In the genomic region with DNA sequence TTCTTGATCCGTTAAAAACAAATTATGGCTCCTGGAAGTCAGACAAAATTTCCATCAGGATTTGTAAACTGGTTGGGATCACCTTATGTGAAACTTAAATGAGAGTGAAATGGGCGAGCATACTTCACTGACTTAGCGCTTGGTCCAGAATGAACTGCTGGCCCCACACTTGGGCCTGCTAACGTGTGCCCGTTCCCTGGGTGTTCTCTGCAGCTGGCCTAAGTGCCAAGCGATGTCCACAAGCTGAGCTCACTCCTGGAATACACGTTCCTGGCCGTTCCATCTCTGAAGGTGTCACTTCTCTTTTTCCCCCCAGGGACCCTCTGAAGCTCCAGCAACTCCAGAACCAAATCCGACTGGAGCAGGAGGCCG, we compare ENCODE assay signal across 11 cellular contexts.
A peak's percentile ranks its signal among the peaks of the same experiment; 100 is the strongest.
DNase-seq lines count a peak whose midpoint lies in the region; ATAC-seq, FAIRE-seq and TF ChIP-seq lines count a peak whose summit lies in the region.
"Had no signal": no experiment of that assay in that cellular context is flagged by ENCODE, and none has a peak within 500 bp of the region (broad histone marks: within the 10 kb centered on the region; RNA-seq: fewer than 3 reads in every experiment).

No MANE protein-coding gene starts in this region.

- intact Hi-C loops in CD14-positive monocyte (cut with micrococcal nuclease), result loop anchor here in 1 of 2 donors (5.0 kb wide), 1 partner anchor 45 kb away; no protein-coding TSS in a partner anchor

- H3K4me1 Mint-ChIP-seq in CD14-positive monocyte, result peaks cover 56% of the 10 kb centered on the region
- H3K4me1 Mint-ChIP-seq in T-cell, result peaks cover 6 to 18% (median 7%) of the 10 kb centered on the region in 3 donors
- H3K4me1 Mint-ChIP-seq in osteocyte (ENCODE audit: unreplicated experiment), result peaks cover 62% of the 10 kb centered on the region

- H3K36me3 Mint-ChIP-seq in CD14-positive monocyte (peaks cover 5 to 13% of the 10 kb centered on the region in 2 donors), T-cell (no peaks in the 10 kb centered on the region), osteocyte (ENCODE audit: unreplicated experiment) (peaks cover 54% of the 10 kb centered on the region)

- H3K9me3 Mint-ChIP-seq in CD14-positive monocyte, result peaks cover 0 to 4% (median 0%) of the 10 kb centered on the region in 7 donors
- no peaks in the 10 kb centered on the region for H3K9me3 Mint-ChIP-seq in T-cell
- no peaks in the 10 kb centered on the region for H3K9me3 Mint-ChIP-seq in osteocyte (ENCODE audit: unreplicated experiment)

- no peak for TF ChIP-seq CTCF in CD14-positive monocyte (IDR thresholded peaks at IDR 0.05)
- TF ChIP-seq CTCF in fibroblast of the aortic adventitia (IDR thresholded peaks at IDR 0.05; ENCODE audit: insufficient read depth, low read length), result no peak
- TF ChIP-seq CTCF in osteocyte (IDR thresholded peaks at IDR 0.05), result no peak

- ATAC-seq in T-cell (replicated peaks in 1 of 4), result peak in 1 of 4 experiments; percentile 16

- no peak for FAIRE-seq in GM12891 (lab: Jason Lieb, UNC)

- TF ChIP-seq POLR2A in GM12891 (IDR thresholded peaks at IDR 0.05; ENCODE audit: low read depth, low read length), result no peak

- CTCF ChIA-PET in T-cell (lab: Charles Lee), result no interaction called here

- H3K4me3 ChIP-seq in fibroblast of the aortic adventitia (ENCODE audit: low read depth, low read length), result peak overlapping the region; percentile 42
- H3K4me3 ChIP-seq: HAP-1 had no signal

- H3K4me3 Mint-ChIP-seq in CD14-positive monocyte, result peak overlapping the region; percentile 74 to 86
- peak overlapping the region in 2 of 3 donors; percentile 39 to 86 for H3K4me3 Mint-ChIP-seq in T-cell
- H3K4me3 Mint-ChIP-seq in osteocyte (ENCODE audit: unreplicated experiment), result no peak overlapping the region

- H3K27ac Mint-ChIP-seq in CD14-positive monocyte (no peak overlapping the region), T-cell (no peak overlapping the region), osteocyte (ENCODE audit: unreplicated experiment) (peak overlapping the region; percentile 74)

- H3K27me3 Mint-ChIP-seq in CD14-positive monocyte (ENCODE audit: low read depth in 3 of 3), result peaks cover 23 to 32% (median 25%) of the 10 kb centered on the region in 3 donors
- peaks cover 57 to 63% of the 10 kb centered on the region in 2 donors for H3K27me3 Mint-ChIP-seq in T-cell
- no peaks in the 10 kb centered on the region for H3K27me3 Mint-ChIP-seq in osteocyte (ENCODE audit: unreplicated experiment)

- POLR2A ChIA-PET in T-cell (lab: Charles Lee), result no interaction called here

- DNase-seq in CD14-positive monocyte (ENCODE audit: low spot score), result no peak
- no peak for DNase-seq in T-cell
- no peak for DNase-seq in fibroblast of the aortic adventitia (ENCODE audit: low read depth)
- DNase-seq in osteocyte (ENCODE audit: extremely low spot score, unreplicated experiment), result no peak
- DNase-seq in inferior parietal cortex (ENCODE audit: extremely low spot score), result no peak
- no peak for DNase-seq in amniotic stem cell (lab: John Stamatoyannopoulos, UW)
- no peak for DNase-seq in NCI-H524 (lab: John Stamatoyannopoulos, UW)
- no peak for DNase-seq in GM12891 (ENCODE audit: insufficient read length, low spot score)
- DNase-seq: cortex of kidney, MV-4-11 had no signal

TF ChIP-seq in GM12891, 5 proteins besides CTCF, POLR2A, EP300 and RAD21:
- TF ChIP-seq SPI1 (IDR thresholded peaks at IDR 0.05; ENCODE audit: low read depth, low read length) (no peak), PAX5 (IDR thresholded peaks at IDR 0.05; ENCODE audit: insufficient read depth, low read length, severe bottlenecking) (no peak), POU2F2 (IDR thresholded peaks at IDR 0.05; ENCODE audit: low read depth, low read length) (no peak), TAF1 (IDR thresholded peaks at IDR 0.05; ENCODE audit: low read depth, low read length) (no peak), POLR2AphosphoS5 (IDR thresholded peaks at IDR 0.05; ENCODE audit: low read depth, low read length) (no peak)
